Comparison of ENCODE assay signal across 19 cellular contexts in genomic region chr7:87213252-87213651, GRCh38. TPM values are rescaled to one million over a fixed set of nuclear protein-coding genes. Genes with fewer than 3 reads are reported as not detected.
DNase-seq lines count a peak whose midpoint lies in the region; ATAC-seq and TF ChIP-seq lines count a peak whose summit lies in the region.
"Had no signal": no experiment of that assay in that cellular context is flagged by ENCODE, and none has a peak within 500 bp of the region (broad histone marks: within the 10 kb centered on the region; RNA-seq: fewer than 3 reads in every experiment).

No MANE protein-coding gene starts in this region.

- peak overlapping the region; percentile 92 for H3K27ac Mint-ChIP-seq in activated CD4-positive, alpha-beta T cell treated with anti-CD3 and anti-CD28 coated beads, Interleukin-2, amount 10 ng/mL, durations not matched to agents 24 days and 14 days
- peak overlapping the region; percentile 97 for H3K27ac Mint-ChIP-seq in activated naive CD8-positive, alpha-beta T cell
- H3K27ac Mint-ChIP-seq in neural crest cell (ENCODE audit: unreplicated experiment), result no peak overlapping the region
- H3K27ac Mint-ChIP-seq: mesothelial cell of epicardium had no signal

- H3K36me3 Mint-ChIP-seq in activated CD4-positive, alpha-beta T cell treated with anti-CD3 and anti-CD28 coated beads, Interleukin-2, amount 10 ng/mL, durations not matched to agents 24 days and 14 days (ENCODE audit: low read depth), result peaks cover 40% of the 10 kb centered on the region
- H3K36me3 Mint-ChIP-seq in activated naive CD8-positive, alpha-beta T cell, result peaks cover 18% of the 10 kb centered on the region
- peaks cover 14% of the 10 kb centered on the region for H3K36me3 Mint-ChIP-seq in neural crest cell (ENCODE audit: low read depth)

- H3K36me3 ChIP-seq in Karpas-422 (ENCODE audit: insufficient read depth, low read length), result peaks cover 39% of the 10 kb centered on the region
- H3K36me3 ChIP-seq: right lobe of liver had no signal

- peaks cover 100% of the 10 kb centered on the region for H3K79me2 ChIP-seq in Karpas-422 (ENCODE audit: low read length)

- no peak for TF ChIP-seq CTCF in neural crest cell (conservative IDR thresholded peaks at IDR 0.05)

- H2AFZ ChIP-seq in Karpas-422 (ENCODE audit: low read length), result no peak overlapping the region

- peaks cover 64% of the 10 kb centered on the region for H3K4me1 Mint-ChIP-seq in activated CD4-positive, alpha-beta T cell treated with anti-CD3 and anti-CD28 coated beads, Interleukin-2, amount 10 ng/mL, durations not matched to agents 24 days and 14 days
- H3K4me1 Mint-ChIP-seq in activated naive CD8-positive, alpha-beta T cell (ENCODE audit: low read depth), result peaks cover 91% of the 10 kb centered on the region
- peaks cover 21% of the 10 kb centered on the region for H3K4me1 Mint-ChIP-seq in neural crest cell

- no peaks in the 10 kb centered on the region for H3K27me3 ChIP-seq in Karpas-422 (ENCODE audit: low read length)
- H3K27me3 ChIP-seq: right lobe of liver, tibial nerve had no signal

- DNase-seq in activated CD4-positive, alpha-beta T cell treated with anti-CD3 and anti-CD28 coated beads, Interleukin-2, amount 10 ng/mL, durations not matched to agents 24 days and 14 days, result no peak
- DNase-seq in activated CD4-positive, alpha-beta T cell treated with anti-CD3 and anti-CD28 coated beads, Interleukin-2, amount 50 U/mL, for 1 hour, result no peak
- DNase-seq in Karpas-422 (no peak), neural crest cell (ENCODE audit: low read depth, low spot score) (no peak), NCI-H128 (lab: John Stamatoyannopoulos, UW; ENCODE audit: unreplicated experiment) (no peak)
- DNase-seq: activated CD4-positive, CD25-positive, alpha-beta regulatory T cell; cortex of kidney; glutamatergic neuron; HCEC 1CT; NCI-H2081; NCI-H69; right lobe of liver; stimulated activated CD4-positive, alpha-beta T cell treated with anti-CD3 and anti-CD28 coated beads, Interleukin-1b, Interleukin-23, amount 100 ng/mL, for 48 hours had no signal

- no peaks in the 10 kb centered on the region for H3K27me3 Mint-ChIP-seq in activated CD4-positive, alpha-beta T cell treated with anti-CD3 and anti-CD28 coated beads, Interleukin-2, amount 10 ng/mL, durations not matched to agents 24 days and 14 days
- no peaks in the 10 kb centered on the region for H3K27me3 Mint-ChIP-seq in activated naive CD8-positive, alpha-beta T cell
- H3K27me3 Mint-ChIP-seq in neural crest cell (ENCODE audit: low read depth), result no peaks in the 10 kb centered on the region

- no peak for ATAC-seq in HG03108 (IDR thresholded peaks at IDR 0.05; ENCODE audit: unreplicated experiment)
- no peak for ATAC-seq in HG03045 (IDR thresholded peaks at IDR 0.05; ENCODE audit: unreplicated experiment)
- ATAC-seq: Panc1, right lobe of liver had no signal

- peak overlapping the region; percentile 31; the same call in 1 of the 2 replicates for H3K4me3 ChIP-seq in Karpas-422 (ENCODE audit: low read length)
- H3K4me3 ChIP-seq: right lobe of liver, tibial nerve had no signal

- intact Hi-C loops in activated CD4-positive, alpha-beta T cell treated with anti-CD3 and anti-CD28 coated beads, Interleukin-2, amount 10 ng/mL, durations not matched to agents 24 days and 14 days (cut with micrococcal nuclease), result loop anchor here (10.0 kb wide), 1 partner anchor 412 kb away; the partner anchor contains the start of gene RUNDC3B

- peaks cover 49% of the 10 kb centered on the region for H4K20me1 ChIP-seq in Karpas-422 (ENCODE audit: insufficient read depth, low read depth, low read length)

- H3K4me2 ChIP-seq in Karpas-422 (ENCODE audit: low read depth, low read length, poor library complexity, severe bottlenecking), result peak overlapping the region; percentile 61

- no peaks in the 10 kb centered on the region for H3K9me3 Mint-ChIP-seq in activated CD4-positive, alpha-beta T cell treated with anti-CD3 and anti-CD28 coated beads, Interleukin-2, amount 10 ng/mL, durations not matched to agents 24 days and 14 days
- no peaks in the 10 kb centered on the region for H3K9me3 Mint-ChIP-seq in activated naive CD8-positive, alpha-beta T cell (ENCODE audit: low read depth)
- no peaks in the 10 kb centered on the region for H3K9me3 Mint-ChIP-seq in neural crest cell

- peaks cover 67% of the 10 kb centered on the region for H3K4me1 ChIP-seq in Karpas-422 (ENCODE audit: low read length)
- H3K4me1 ChIP-seq: right lobe of liver had no signal

- H3K9me2 ChIP-seq in Karpas-422 (replicated peaks; ENCODE audit: insufficient read depth, low read length), result no peaks in the 10 kb centered on the region

- peak overlapping the region; percentile 28 for H3K9ac ChIP-seq in Karpas-422 (ENCODE audit: low read length)

- no peaks in the 10 kb centered on the region for H3K9me3 ChIP-seq in Karpas-422 (ENCODE audit: low read length)
- H3K9me3 ChIP-seq: right lobe of liver, tibial nerve had no signal

- peak overlapping the region; percentile 74 for H3K4me3 Mint-ChIP-seq in activated CD4-positive, alpha-beta T cell treated with anti-CD3 and anti-CD28 coated beads, Interleukin-2, amount 10 ng/mL, durations not matched to agents 24 days and 14 days
- H3K4me3 Mint-ChIP-seq in activated naive CD8-positive, alpha-beta T cell, result peak overlapping the region; percentile 84
- peak overlapping the region; percentile 4 for H3K4me3 Mint-ChIP-seq in neural crest cell
- H3K4me3 Mint-ChIP-seq: mesothelial cell of epicardium had no signal

- H3K27ac ChIP-seq in Karpas-422 (ENCODE audit: low read length), result peak overlapping the region; percentile 95
- H3K27ac ChIP-seq: right lobe of liver, tibial nerve had no signal

RNA-seq across cellular contexts. Expression of gene TMEM243, which starts 6.3 kb away (rescaled TPM):
- total RNA-seq in activated CD4-positive, alpha-beta T cell treated with anti-CD3 and anti-CD28 coated beads, Interleukin-2, amount 10 ng/mL, durations not matched to agents 24 days and 14 days, result 46.1 and 48.0 TPM in 2 replicates
- total RNA-seq in Karpas-422 (2014; rRNA removed; shearing (Covaris generic); ENCODE audit: low replicate concordance), result 76.0 and 158 TPM in 2 replicates
- total RNA-seq in neural crest cell, result 20.3 and 21.8 TPM in 2 replicates

Comparison
In these comparisons a context has a peak if more than half of its experiments do, and no peak if none do; other contexts are left out.
1. H3K4me3 Mint-ChIP-seq: peak in every context shown above with its lines; median percentile 84 in activated naive CD8-positive, alpha-beta T cell; 74 in activated CD4-positive, alpha-beta T cell treated with anti-CD3 and anti-CD28 coated beads, Interleukin-2, amount 10 ng/mL, durations not matched to agents 24 days and 14 days; 4 in neural crest cell.